8 cellular contexts compared by ENCODE assay signal in the genomic region with DNA sequence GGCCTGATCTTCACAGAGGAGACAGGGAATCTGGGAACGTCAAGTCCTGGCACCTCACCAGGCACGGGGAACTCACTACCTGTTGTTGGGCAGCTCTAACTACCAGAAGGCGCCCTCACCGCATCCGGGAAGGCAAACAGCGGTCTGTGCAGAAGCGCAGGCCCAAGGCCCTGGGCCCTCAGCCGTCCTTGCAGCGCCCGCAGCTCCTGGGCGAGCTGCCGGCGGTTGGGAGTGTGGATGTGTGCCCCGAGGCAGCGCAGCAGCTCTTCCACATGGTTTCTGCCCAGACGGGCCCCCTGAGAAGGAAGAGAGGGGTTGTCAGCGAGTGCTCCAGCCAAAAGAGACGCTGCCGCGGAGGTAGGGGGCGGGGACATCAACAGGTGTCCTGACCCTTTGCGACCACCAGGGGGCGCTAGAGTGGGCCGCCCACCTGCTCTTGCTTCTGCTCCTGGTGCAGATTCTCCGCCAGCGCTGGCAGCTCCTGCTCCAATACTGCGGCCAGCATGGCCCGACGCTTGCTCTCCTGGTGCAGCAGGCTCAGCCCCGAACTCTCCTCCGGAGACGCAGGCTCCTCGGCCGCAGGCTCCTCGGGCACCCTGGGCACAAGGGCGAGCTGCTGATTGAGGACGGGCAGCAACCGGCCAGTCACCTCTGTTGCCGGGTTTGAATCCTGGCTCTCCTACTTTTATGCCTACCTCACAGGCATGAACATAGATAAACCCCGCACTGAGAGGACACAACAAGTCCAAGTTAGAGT. TPM values are rescaled to one million over a fixed set of nuclear protein-coding genes. Genes with fewer than 3 reads are reported as not detected.
DNase-seq lines count a peak whose midpoint lies in the region; ATAC-seq and TF ChIP-seq lines count a peak whose summit lies in the region.

No MANE protein-coding gene starts in this region.

- H3K4me1 Mint-ChIP-seq in activated CD8-positive, alpha-beta T cell treated with anti-CD3 and anti-CD28 coated beads for 36 hours (ENCODE audit: low read depth) = peaks cover 44% of the 10 kb centered on the region
- peaks cover 14% of the 10 kb centered on the region for H3K4me1 Mint-ChIP-seq in mesothelial cell of epicardium

- peak; percentile 99 for TF ChIP-seq CTCF in activated CD8-positive, alpha-beta T cell treated with anti-CD3 and anti-CD28 coated beads for 36 hours (IDR thresholded peaks at IDR 0.05)
- peak; percentile 100 for TF ChIP-seq CTCF in mesothelial cell of epicardium (IDR thresholded peaks at IDR 0.05; ENCODE audit: unreplicated experiment)

- CTCF ChIA-PET in activated CD8-positive, alpha-beta T cell treated with anti-CD3 and anti-CD28 coated beads for 36 hours (lab: Charles Lee) = interaction anchor here (0.6 to 8.9 kb wide), 32 partner anchors 8 to 307 kb away, joined by 3 to 91 read pairs (median 5); partner anchors contain the start of genes CD164L2, FCN3, GPR3 and MAP3K6

- H3K9me3 ChIP-seq in BLaER1 treated with 17β-estradiol and CSF1 and Interleukin-3, amounts not matched to agents 10 nM and 100 nM (replicated peaks in 1 of 11) = no peaks in the 10 kb centered on the region

- H3K4me2 ChIP-seq in BLaER1 treated with 17β-estradiol and CSF1 and Interleukin-3, amounts not matched to agents 10 nM and 100 nM = peak overlapping the region; percentile 81 to 96 (median 90)

- H3K4me3 ChIP-seq in BLaER1 treated with 17β-estradiol and CSF1 and Interleukin-3, amounts not matched to agents 10 nM and 100 nM = peak overlapping the region in 8 of 10 experiments; percentile 25 to 48 (median 40); a peak in 8 of 20 replicates

- peaks cover 0 to 47% (median 9%) of the 10 kb centered on the region in 11 experiments; a peak in 13 of 22 replicates for H3K36me3 ChIP-seq in BLaER1 treated with 17β-estradiol and CSF1 and Interleukin-3, amounts not matched to agents 10 nM and 100 nM

- H3K9ac ChIP-seq in BLaER1 treated with 17β-estradiol and CSF1 and Interleukin-3, amounts not matched to agents 10 nM and 100 nM = peak overlapping the region in 10 of 11 experiments; percentile 33 to 66 (median 54); a peak in 15 of 22 replicates

- intact Hi-C loops in activated CD8-positive, alpha-beta T cell treated with anti-CD3 and anti-CD28 coated beads for 36 hours (cut with micrococcal nuclease) = no loop called here

- peaks cover 2% of the 10 kb centered on the region for H3K36me3 Mint-ChIP-seq in activated CD8-positive, alpha-beta T cell treated with anti-CD3 and anti-CD28 coated beads for 36 hours (ENCODE audit: low read depth)
- H3K36me3 Mint-ChIP-seq in mesothelial cell of epicardium = no peaks in the 10 kb centered on the region

- H3K27me3 Mint-ChIP-seq in activated CD8-positive, alpha-beta T cell treated with anti-CD3 and anti-CD28 coated beads for 36 hours = peaks cover 2% of the 10 kb centered on the region
- peaks cover 35% of the 10 kb centered on the region for H3K27me3 Mint-ChIP-seq in mesothelial cell of epicardium (ENCODE audit: low read depth)

- no peaks in the 10 kb centered on the region for H3K9me3 Mint-ChIP-seq in activated CD8-positive, alpha-beta T cell treated with anti-CD3 and anti-CD28 coated beads for 36 hours
- no peaks in the 10 kb centered on the region for H3K9me3 Mint-ChIP-seq in mesothelial cell of epicardium

- peaks cover 0 to 52% (median 0%) of the 10 kb centered on the region in 11 experiments; a peak in 4 of 22 replicates for H4K20me1 ChIP-seq in BLaER1 treated with 17β-estradiol and CSF1 and Interleukin-3, amounts not matched to agents 10 nM and 100 nM

- peak overlapping the region; percentile 90 for H3K27ac Mint-ChIP-seq in activated CD8-positive, alpha-beta T cell treated with anti-CD3 and anti-CD28 coated beads for 36 hours
- no peak overlapping the region for H3K27ac Mint-ChIP-seq in mesothelial cell of epicardium

- H3K27ac ChIP-seq in BLaER1 treated with 17β-estradiol and CSF1 and Interleukin-3, amounts not matched to agents 10 nM and 100 nM = peak overlapping the region in 6 of 11 experiments; percentile 28 to 53 (median 34); a peak in 5 of 22 replicates

- peaks cover 29 to 52% (median 41%) of the 10 kb centered on the region in 10 experiments for H3K4me1 ChIP-seq in BLaER1 treated with 17β-estradiol and CSF1 and Interleukin-3, amounts not matched to agents 10 nM and 100 nM

- peaks cover 0 to 22% (median 16%) of the 10 kb centered on the region in 11 experiments; a peak in 15 of 22 replicates for H3K27me3 ChIP-seq in BLaER1 treated with 17β-estradiol and CSF1 and Interleukin-3, amounts not matched to agents 10 nM and 100 nM

- POLR2A ChIA-PET in activated CD8-positive, alpha-beta T cell treated with anti-CD3 and anti-CD28 coated beads for 36 hours (lab: Charles Lee) = interaction anchor here (0.6 to 6.7 kb wide), 14 partner anchors 8 to 60 kb away, joined by 3 to 61 read pairs (median 4); partner anchors contain the start of genes CD164L2, MAP3K6 and SYTL1

- peak; percentile 52 for ATAC-seq in GM21619 (IDR thresholded peaks at IDR 0.05; ENCODE audit: unreplicated experiment)
- peak; percentile 67 for ATAC-seq in activated CD8-positive, alpha-beta T cell treated with anti-CD3 and anti-CD28 coated beads for 36 hours

- peak; percentile 73 for DNase-seq in NCI-H69 (lab: John Stamatoyannopoulos, UW)
- DNase-seq in activated CD8-positive, alpha-beta T cell treated with anti-CD3 and anti-CD28 coated beads for 36 hours = peak; percentile 89
- DNase-seq in effector CD8-positive, alpha-beta T cell (lab: John Stamatoyannopoulos, UW) = peak; percentile 73
- peak; percentile 72 to 90 for DNase-seq in mesothelial cell of epicardium (ENCODE audit: low spot score in 2 of 2, unreplicated experiment in 2 of 2)
- DNase-seq in stimulated activated CD8-positive, alpha-beta memory T cell treated with anti-CD3 and anti-CD28 coated beads, Interleukin-2, amount 100 ng/mL, for 48 hours (ENCODE audit: low read depth in 2 of 2) = peak; percentile 59 to 74
- DNase-seq in middle frontal gyrus (ENCODE audit: extremely low spot score, low spot score) = no peak

- peak overlapping the region; percentile 75 for H3K4me3 Mint-ChIP-seq in activated CD8-positive, alpha-beta T cell treated with anti-CD3 and anti-CD28 coated beads for 36 hours
- peak overlapping the region; percentile 6 for H3K4me3 Mint-ChIP-seq in mesothelial cell of epicardium

RNA-seq across cellular contexts. Expression of gene MAP3K6, which starts 9.3 kb away (rescaled TPM):
- 1 to 10 TPM; 8.3 to 9.5 TPM for total RNA-seq in activated CD8-positive, alpha-beta T cell treated with anti-CD3 and anti-CD28 coated beads for 36 hours
- total RNA-seq in mesothelial cell of epicardium = 10.3 to 13.7 TPM (median 11.8 TPM) in 3 replicates

RNA-seq across cellular contexts. Expression of gene SYTL1, which starts 15.6 kb away (rescaled TPM):
- total RNA-seq in activated CD8-positive, alpha-beta T cell treated with anti-CD3 and anti-CD28 coated beads for 36 hours = 10 to 100 TPM; 77.7 to 80.6 TPM
- 41.0 to 42.8 TPM (median 42.2 TPM) in 3 replicates for total RNA-seq in mesothelial cell of epicardium

RNA-seq across cellular contexts. Expression of gene FCN3, which starts 17.2 kb away (rescaled TPM):
- total RNA-seq in activated CD8-positive, alpha-beta T cell treated with anti-CD3 and anti-CD28 coated beads for 36 hours = not detected
- 0.22 to 0.24 TPM in 2 of 3 replicates, not detected in the other for total RNA-seq in mesothelial cell of epicardium

RNA-seq across cellular contexts. Expression of gene CD164L2, which starts 25.7 kb away (rescaled TPM):
- not detected for total RNA-seq in activated CD8-positive, alpha-beta T cell treated with anti-CD3 and anti-CD28 coated beads for 36 hours
- 0.45 to 1.3 TPM (median 0.61 TPM) in 3 replicates for total RNA-seq in mesothelial cell of epicardium

RNA-seq across cellular contexts. Expression of gene GPR3, which starts 35.0 kb away (rescaled TPM):
- 1 to 10 TPM; 1.1 to 1.7 TPM for total RNA-seq in activated CD8-positive, alpha-beta T cell treated with anti-CD3 and anti-CD28 coated beads for 36 hours
- total RNA-seq in mesothelial cell of epicardium = 1.7 to 2.3 TPM (median 1.7 TPM) in 3 replicates
